16 cellular contexts compared by ENCODE assay signal in the genomic region with DNA sequence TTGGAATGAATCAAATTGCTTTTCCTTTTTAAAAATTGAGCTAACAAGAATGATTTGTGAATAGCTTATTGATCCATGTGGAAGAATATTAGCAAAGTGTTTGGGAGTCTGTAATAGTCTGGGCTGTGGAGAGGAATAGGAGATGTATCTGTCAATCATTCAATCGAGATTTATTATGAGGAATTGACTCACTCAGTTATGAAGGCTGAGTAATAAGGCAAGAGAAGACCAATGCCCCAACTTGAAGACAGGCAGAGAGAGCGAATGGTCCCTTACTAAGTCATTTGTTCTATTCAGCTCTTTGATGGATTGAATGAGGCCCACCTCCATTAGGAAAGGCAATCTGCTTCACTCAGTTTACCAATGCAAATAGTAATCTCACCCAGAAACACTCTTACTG.
"Had no signal": no experiment of that assay in that cellular context is flagged by ENCODE, and none has a peak within 500 bp of the region (broad histone marks: within the 10 kb centered on the region; RNA-seq: fewer than 3 reads in every experiment).

No MANE protein-coding gene starts in this region.

- H3K9me3 Mint-ChIP-seq: neural crest cell had no signal

- H3K9me3 ChIP-seq: heart left ventricle, left lung, lower lobe of right lung had no signal

- DNase-seq: cerebellar nuclear complex; dermis blood vessel endothelial cell; heart left ventricle; hippocampal formation; kidney glomerular epithelial cell; left lung; lower lobe of right lung; mesenchymal stem cell; midbrain; naive thymus-derived CD4-positive, alpha-beta T cell; posterior cingulate gyrus; stimulated activated CD4-positive, alpha-beta T cell treated with anti-CD3 and anti-CD28 coated beads, Interleukin-12 subunit alpha, Interleukin-12 subunit beta, amount 100 ng/mL, for 4 hours; stimulated activated naive CD4-positive, alpha-beta T cell treated with Interleukin-2 at 50 U/mL for 16 hours had no signal

- H3K4me1 Mint-ChIP-seq: naive thymus-derived CD4-positive, alpha-beta T cell had no signal

- H3K27me3 ChIP-seq: heart left ventricle, left lung had no signal

- H3K4me3 Mint-ChIP-seq: naive thymus-derived CD4-positive, alpha-beta T cell; neural crest cell had no signal

- H3K4me1 ChIP-seq: left lung, lower lobe of right lung had no signal

- H3K27me3 Mint-ChIP-seq: naive thymus-derived CD4-positive, alpha-beta T cell had no signal

- H3K36me3 ChIP-seq: heart left ventricle, left lung, lower lobe of right lung had no signal

- H3K27ac Mint-ChIP-seq: naive thymus-derived CD4-positive, alpha-beta T cell had no signal

- ATAC-seq: heart left ventricle; left lung; lower lobe of right lung; naive thymus-derived CD4-positive, alpha-beta T cell; sciatic nerve had no signal

- H3K27ac ChIP-seq: heart left ventricle, left lung, lower lobe of right lung, skin epidermis had no signal

- H3K4me3 ChIP-seq: heart left ventricle, left lung, lower lobe of right lung, skin epidermis had no signal
